22 cellular contexts compared by ENCODE assay signal in the genomic region with DNA sequence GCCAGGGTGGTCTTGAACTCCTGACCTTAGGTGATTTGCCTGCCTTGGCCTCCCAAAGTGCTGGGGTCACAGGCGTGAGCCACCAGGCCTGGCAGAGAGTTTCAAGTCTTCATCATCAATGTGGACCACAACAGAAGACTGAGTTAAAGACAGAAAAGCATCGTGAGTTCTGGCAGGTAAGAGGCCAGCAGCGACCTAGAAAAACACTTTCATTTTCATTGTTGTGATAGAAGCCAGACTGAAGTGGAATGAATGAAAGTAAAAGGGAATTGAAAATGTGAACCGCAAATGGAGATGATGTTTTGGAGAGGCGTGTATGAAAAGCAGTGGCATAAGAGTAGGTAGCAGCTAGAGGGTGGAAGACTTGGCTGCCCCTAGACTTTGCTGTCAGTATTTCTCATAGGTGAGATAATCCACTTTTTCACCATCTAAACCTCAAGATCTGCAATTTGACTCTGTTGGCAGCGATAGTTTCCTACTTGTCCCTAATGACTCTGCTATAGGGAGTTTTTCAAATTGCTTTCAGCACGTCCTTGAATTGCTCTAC.
"Had no signal": no experiment of that assay in that cellular context is flagged by ENCODE, and none has a peak within 500 bp of the region (broad histone marks: within the 10 kb centered on the region; RNA-seq: fewer than 3 reads in every experiment).

No MANE protein-coding gene starts in this region.

- DNase-seq: activated CD4-positive, alpha-beta T cell treated with anti-CD3 and anti-CD28 coated beads for 1 hour; activated CD4-positive, alpha-beta T cell treated with anti-CD3 and anti-CD28 coated beads, Interleukin-2, amount 50 U/mL, for 4 hours; activated CD8-positive, alpha-beta memory T cell treated with anti-CD3 and anti-CD28 coated beads, Interleukin-2, amount 50 U/mL, for 48 hours; activated effector memory CD4-positive, alpha-beta T cell treated with anti-CD3 and anti-CD28 coated beads, Interleukin-2, amount 50 U/mL, for 16 hours; activated naive CD4-positive, alpha-beta T cell treated with anti-CD3 and anti-CD28 coated beads, Interleukin-2, amount 10 ng/mL, durations not matched to agents 7 days and 5 days; activated T-cell treated with anti-CD3 and anti-CD28 coated beads, Interleukin-2, amount 50 U/mL, for 4 hours; effector CD4-positive, alpha-beta T cell; erythroblast; foreskin fibroblast; kidney; naive B cell; occipital lobe; spleen; stimulated activated CD4-positive, alpha-beta T cell treated with anti-CD3 and anti-CD28 coated beads, Interleukin-4, amount 100 ng/mL, for 1 hour; stimulated activated naive CD4-positive, alpha-beta T cell treated with Interleukin-2 at 50 U/mL for 16 hours had no signal

- H3K36me3 ChIP-seq: spleen, thoracic aorta, vagina had no signal

- FAIRE-seq: kidney had no signal

- H3K27me3 Mint-ChIP-seq: activated naive CD4-positive, alpha-beta T cell treated with anti-CD3 and anti-CD28 coated beads, Interleukin-2, amount 10 ng/mL, durations not matched to agents 7 days and 5 days; dendritic cell treated with granulocyte-macrophage colony-stimulating factor and Interleukin-4, amounts not matched to agents 40 ng/mL and 50 ng/mL, for 4 days; naive B cell; type B pancreatic cell had no signal

- H3K4me3 ChIP-seq: lung, spleen, thoracic aorta, vagina had no signal

- H3K9me3 ChIP-seq: thoracic aorta, vagina had no signal

- H3K4me1 Mint-ChIP-seq: activated naive CD4-positive, alpha-beta T cell treated with anti-CD3 and anti-CD28 coated beads, Interleukin-2, amount 10 ng/mL, durations not matched to agents 7 days and 5 days; naive B cell; neural crest cell had no signal

- ATAC-seq: activated T-cell treated with anti-CD3 and anti-CD28 coated beads, Interleukin-2, amount 50 U/mL, for 4 hours had no signal

- H3K4me3 Mint-ChIP-seq: activated naive CD4-positive, alpha-beta T cell treated with anti-CD3 and anti-CD28 coated beads, Interleukin-2, amount 10 ng/mL, durations not matched to agents 7 days and 5 days; activated T-cell treated with anti-CD3 and anti-CD28 coated beads, Interleukin-2, amount 50 U/mL, for 4 hours; dendritic cell treated with granulocyte-macrophage colony-stimulating factor and Interleukin-4, amounts not matched to agents 40 ng/mL and 50 ng/mL, for 4 days; naive B cell; neural crest cell; T-helper 2 cell treated with Interferon-gamma antibody and Interleukin-4, amounts not matched to agents 5 μg/mL and 100 μg/mL, for 36 hours; type B pancreatic cell had no signal

- H3K27me3 ChIP-seq: spleen, vagina had no signal

- H3K27ac Mint-ChIP-seq: activated naive CD4-positive, alpha-beta T cell treated with anti-CD3 and anti-CD28 coated beads, Interleukin-2, amount 10 ng/mL, durations not matched to agents 7 days and 5 days; dendritic cell treated with granulocyte-macrophage colony-stimulating factor and Interleukin-4, amounts not matched to agents 40 ng/mL and 50 ng/mL, for 4 days; naive B cell; T-helper 2 cell treated with Interferon-gamma antibody and Interleukin-4, amounts not matched to agents 5 μg/mL and 100 μg/mL, for 36 hours; type B pancreatic cell had no signal

- H3K27ac ChIP-seq: spleen, thoracic aorta, vagina had no signal

- H3K9me3 Mint-ChIP-seq: activated T-cell treated with anti-CD3 and anti-CD28 coated beads, Interleukin-2, amount 50 U/mL, for 4 hours had no signal

- H3K36me3 Mint-ChIP-seq: activated naive CD4-positive, alpha-beta T cell treated with anti-CD3 and anti-CD28 coated beads, Interleukin-2, amount 10 ng/mL, durations not matched to agents 7 days and 5 days; naive B cell; type B pancreatic cell had no signal

- H3K4me1 ChIP-seq: spleen, vagina had no signal
